8 cellular contexts compared by ENCODE assay signal in the genomic region with DNA sequence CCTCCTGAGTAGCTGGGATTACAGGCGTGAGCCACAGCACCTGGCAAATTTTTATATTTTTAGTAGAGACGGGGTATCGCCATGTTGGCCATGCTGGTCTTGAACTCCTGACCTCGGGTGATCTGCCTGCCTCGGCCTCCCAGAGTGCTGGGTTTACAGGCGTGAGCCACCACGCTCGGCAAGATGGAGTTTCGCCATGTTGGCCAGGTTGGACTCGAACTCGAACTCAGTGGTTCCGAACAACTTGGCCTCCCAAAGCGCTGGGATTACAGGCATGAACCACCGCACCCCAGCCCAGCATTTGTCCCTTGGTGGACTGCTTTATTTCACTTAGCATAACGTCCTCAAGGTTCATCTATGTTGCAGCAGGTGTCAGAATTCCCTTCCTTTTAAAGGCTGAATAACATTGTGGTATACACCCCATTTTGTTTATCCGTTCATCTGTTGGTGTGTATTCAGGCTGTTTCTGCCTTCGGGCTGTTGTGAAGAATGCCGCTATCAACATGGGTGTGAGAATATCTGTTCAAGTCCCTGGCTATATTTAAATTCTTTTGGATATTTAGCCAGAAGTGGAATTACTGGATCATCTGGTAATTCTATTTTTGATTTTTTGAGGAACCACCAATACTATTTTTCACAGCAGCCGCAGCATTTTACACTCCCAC. TPM values are rescaled to one million over a fixed set of nuclear protein-coding genes. Genes with fewer than 3 reads are reported as not detected.
DNase-seq lines count a peak whose midpoint lies in the region; ATAC-seq and TF ChIP-seq lines count a peak whose summit lies in the region.

No MANE protein-coding gene starts in this region.

- H3K36me3 Mint-ChIP-seq in CD4-positive, alpha-beta T cell (ENCODE audit: low read depth), result peaks cover 18% of the 10 kb centered on the region
- H3K36me3 Mint-ChIP-seq in nephron (ENCODE audit: low read depth), result peaks cover 30% of the 10 kb centered on the region

- no peak for DNase-seq in CD4-positive, alpha-beta T cell
- DNase-seq in breast epithelium (ENCODE audit: low spot score in 2 of 2) (no peak), DMS 273 (lab: John Stamatoyannopoulos, UW; ENCODE audit: unreplicated experiment) (no peak)

- CTCF ChIA-PET in CD4-positive, alpha-beta T cell (lab: Charles Lee), result interaction anchor here (0.6 kb wide), 1 partner anchor 17 kb away, joined by 3 read pairs; no protein-coding TSS in a partner anchor

- H3K4me1 ChIP-seq in HUES6 (ENCODE audit: control insufficient read depth, insufficient read depth, low read length) (peaks cover 2% of the 10 kb centered on the region; the same call in 1 of the 2 replicates), breast epithelium (peaks cover 0 to 3% of the 10 kb centered on the region in 2 donors)

- intact Hi-C loops in CD4-positive, alpha-beta T cell (cut with DNase I, micrococcal nuclease), result loop anchor here (1.0 to 10.0 kb wide), 5 partner anchors 20 to 1110 kb away; a partner anchor contains a TSS
- intact Hi-C loops in breast epithelium (cut with DNase I; ENCODE audit: low total_unique reads), result no loop called here

- no peaks in the 10 kb centered on the region for H3K27me3 ChIP-seq in CD4-positive, alpha-beta T cell (ENCODE audit: control insufficient read depth, insufficient read depth, low read length)
- H3K27me3 ChIP-seq in HUES6 (ENCODE audit: control insufficient read depth, insufficient read depth, low read length) (no peaks in the 10 kb centered on the region), breast epithelium (no peaks in the 10 kb centered on the region)

- H3K9ac ChIP-seq in HUES6 (ENCODE audit: low read length), result no peak overlapping the region

- no peak for ATAC-seq in CD4-positive, alpha-beta T cell (ENCODE audit: poor library complexity)
- no peak for ATAC-seq in HG03432 (IDR thresholded peaks at IDR 0.05; ENCODE audit: unreplicated experiment)
- no peak for ATAC-seq in HG02970 (IDR thresholded peaks at IDR 0.05; ENCODE audit: low FRiP score, unreplicated experiment)
- no peak for ATAC-seq in GM21360 (IDR thresholded peaks at IDR 0.05; ENCODE audit: unreplicated experiment)

- 0 out of 2 replicates have a peak overlapping the region, but pooled peaks have one; percentile 42 for H3K4me3 ChIP-seq in HUES6 (ENCODE audit: low read depth, low read length)
- peak overlapping the region in 2 of 3 donors; percentile 77 to 79 for H3K4me3 ChIP-seq in breast epithelium

- H3K4me1 Mint-ChIP-seq in CD4-positive, alpha-beta T cell (ENCODE audit: low read depth), result peaks cover 11% of the 10 kb centered on the region
- peaks cover 21% of the 10 kb centered on the region for H3K4me1 Mint-ChIP-seq in nephron

- TF ChIP-seq POLR2A in breast epithelium (IDR thresholded peaks at IDR 0.05), result no peak

- H3K4me3 Mint-ChIP-seq in CD4-positive, alpha-beta T cell, result peak overlapping the region; percentile 87
- peak overlapping the region; percentile 78 to 85 (median 82) for H3K4me3 Mint-ChIP-seq in nephron

- H3K9me3 Mint-ChIP-seq in CD4-positive, alpha-beta T cell, result no peaks in the 10 kb centered on the region
- H3K9me3 Mint-ChIP-seq in nephron, result peaks cover 7% of the 10 kb centered on the region

- peaks cover 33% of the 10 kb centered on the region for H3K36me3 ChIP-seq in HUES6 (ENCODE audit: control insufficient read depth, insufficient read depth, low read length)
- H3K36me3 ChIP-seq in breast epithelium, result peaks cover 5% of the 10 kb centered on the region

- POLR2A ChIA-PET in CD4-positive, alpha-beta T cell (lab: Charles Lee), result no interaction called here

- H3K27me3 Mint-ChIP-seq in CD4-positive, alpha-beta T cell, result peaks cover 23% of the 10 kb centered on the region
- H3K27me3 Mint-ChIP-seq in nephron (ENCODE audit: low read depth), result no peaks in the 10 kb centered on the region

- H3K27ac Mint-ChIP-seq in CD4-positive, alpha-beta T cell, result peak overlapping the region; percentile 85
- peak overlapping the region in 2 of 3 experiments; percentile 45 to 92 for H3K27ac Mint-ChIP-seq in nephron

- H3K9me3 ChIP-seq in CD4-positive, alpha-beta T cell (ENCODE audit: control insufficient read depth, low read length), result no peaks in the 10 kb centered on the region
- H3K9me3 ChIP-seq in HUES6 (ENCODE audit: control insufficient read depth, insufficient read depth, low read depth, low read length) (no peaks in the 10 kb centered on the region), breast epithelium (no peaks in the 10 kb centered on the region)

- no peak for TF ChIP-seq CTCF in CD4-positive, alpha-beta T cell (IDR thresholded peaks at IDR 0.05)
- TF ChIP-seq CTCF in breast epithelium (IDR thresholded peaks at IDR 0.05), result no peak
- TF ChIP-seq CTCF in nephron (IDR thresholded peaks at IDR 0.05; ENCODE audit: unreplicated experiment in 3 of 3), result no peak

- H3K27ac ChIP-seq in CD4-positive, alpha-beta T cell (ENCODE audit: low read depth, low read length), result no peak overlapping the region
- H3K27ac ChIP-seq in HUES6 (ENCODE audit: low read depth, low read length) (no peak overlapping the region), breast epithelium (no peak overlapping the region)

RNA-seq across cellular contexts. Expression of a gene that starts 1.2 kb away (rescaled TPM):
- 1 to 10 TPM; 1.0 to 1.1 TPM for total RNA-seq in CD4-positive, alpha-beta T cell
- under 1 TPM in 1 of 3 donors, not detected in 2; 0.64 TPM for total RNA-seq in breast epithelium

RNA-seq across cellular contexts. Expression of a gene that starts 20.6 kb away (rescaled TPM):
- total RNA-seq in CD4-positive, alpha-beta T cell, result 10 to 100 TPM; 32.0 to 34.2 TPM
- total RNA-seq in breast epithelium, result 10 to 100 TPM; 32.8 to 57.3 (median 55.1) TPM
